ENCODE assay signal across 20 cellular contexts in genomic region chr7:48411619-48412018, GRCh38.
DNase-seq lines count a peak whose midpoint lies in the region; ATAC-seq, FAIRE-seq and TF ChIP-seq lines count a peak whose summit lies in the region.
"Had no signal": no experiment of that assay in that cellular context is flagged by ENCODE, and none has a peak within 500 bp of the region (broad histone marks: within the 10 kb centered on the region; RNA-seq: fewer than 3 reads in every experiment).

No MANE protein-coding gene starts in this region.

- no peak for TF ChIP-seq POLR2A in H54 (IDR thresholded peaks at IDR 0.05; ENCODE audit: low read depth, low read length)

- peaks cover 2% of the 10 kb centered on the region for H3K4me1 Mint-ChIP-seq in activated naive CD4-positive, alpha-beta T cell treated with anti-CD3 and anti-CD28 coated beads for 36 hours (ENCODE audit: low read depth)
- peaks cover 7% of the 10 kb centered on the region for H3K4me1 Mint-ChIP-seq in activated naive CD8-positive, alpha-beta T cell treated with anti-CD3 and anti-CD28 coated beads, Interleukin-2, amount 10 ng/mL, durations not matched to agents 7 days and 5 days

- H3K36me3 Mint-ChIP-seq in activated naive CD4-positive, alpha-beta T cell treated with anti-CD3 and anti-CD28 coated beads for 36 hours (ENCODE audit: low read depth): no peaks in the 10 kb centered on the region
- H3K36me3 Mint-ChIP-seq in activated naive CD8-positive, alpha-beta T cell treated with anti-CD3 and anti-CD28 coated beads, Interleukin-2, amount 10 ng/mL, durations not matched to agents 7 days and 5 days: no peaks in the 10 kb centered on the region
- H3K36me3 Mint-ChIP-seq: CD14-positive monocyte had no signal

- POLR2A ChIA-PET in activated naive CD8-positive, alpha-beta T cell treated with anti-CD3 and anti-CD28 coated beads, Interleukin-2, amount 10 ng/mL, durations not matched to agents 7 days and 5 days (lab: Charles Lee): no interaction called here

- intact Hi-C loops in activated naive CD4-positive, alpha-beta T cell treated with anti-CD3 and anti-CD28 coated beads for 36 hours (cut with micrococcal nuclease): no loop called here

- H3K4me3 Mint-ChIP-seq in activated naive CD4-positive, alpha-beta T cell treated with anti-CD3 and anti-CD28 coated beads for 36 hours: no peak overlapping the region
- no peak overlapping the region for H3K4me3 Mint-ChIP-seq in activated naive CD8-positive, alpha-beta T cell treated with anti-CD3 and anti-CD28 coated beads, Interleukin-2, amount 10 ng/mL, durations not matched to agents 7 days and 5 days
- H3K4me3 Mint-ChIP-seq: CD14-positive monocyte had no signal

- CTCF ChIA-PET in activated naive CD4-positive, alpha-beta T cell treated with anti-CD3 and anti-CD28 coated beads for 36 hours (lab: Charles Lee): no interaction called here

- ATAC-seq in HG03103 (IDR thresholded peaks at IDR 0.05; ENCODE audit: low read depth, unreplicated experiment) (peak; percentile 52), HG03280 (IDR thresholded peaks at IDR 0.05; ENCODE audit: unreplicated experiment) (no peak)
- ATAC-seq in activated naive CD8-positive, alpha-beta T cell treated with anti-CD3 and anti-CD28 coated beads, Interleukin-2, amount 10 ng/mL, durations not matched to agents 7 days and 5 days (ENCODE audit: low read depth): peak; percentile 45
- ATAC-seq: K562 had no signal

- FAIRE-seq in H54 (lab: Jason Lieb, UNC): no peak
- FAIRE-seq: G401.6, GM12891, K562 had no signal

- no peaks in the 10 kb centered on the region for H3K9me3 Mint-ChIP-seq in activated naive CD4-positive, alpha-beta T cell treated with anti-CD3 and anti-CD28 coated beads for 36 hours
- H3K9me3 Mint-ChIP-seq in activated naive CD8-positive, alpha-beta T cell treated with anti-CD3 and anti-CD28 coated beads, Interleukin-2, amount 10 ng/mL, durations not matched to agents 7 days and 5 days: peaks cover 1% of the 10 kb centered on the region

- peak; percentile 38 for DNase-seq in activated naive CD4-positive, alpha-beta T cell treated with anti-CD3 and anti-CD28 coated beads for 36 hours
- no peak for DNase-seq in activated naive CD4-positive, alpha-beta T cell (lab: John Stamatoyannopoulos, UW)
- no peak for DNase-seq in activated naive CD8-positive, alpha-beta T cell treated with anti-CD3 and anti-CD28 coated beads, Interleukin-2, amount 10 ng/mL, durations not matched to agents 7 days and 5 days
- no peak for DNase-seq in NCI-H146 treated with DMSO at 0.1 percent for 48 hours (lab: John Stamatoyannopoulos, UW; ENCODE audit: unreplicated experiment)
- DNase-seq in H54 (ENCODE audit: insufficient read length, low spot score): no peak
- DNase-seq in NCI-H2196 treated with DMSO at 0.1 percent for 48 hours (lab: John Stamatoyannopoulos, UW; ENCODE audit: unreplicated experiment): no peak
- DNase-seq: colonic mucosa; GM23248; head of caudate nucleus; NCI-H1694 treated with DMSO at 0.1 percent for 48 hours; NCI-H345; RPMI8226; stimulated activated CD4-positive, alpha-beta T cell treated with anti-CD3 and anti-CD28 coated beads, Interleukin-4, amount 100 ng/mL, for 4 hours; uterus had no signal

- H3K27ac Mint-ChIP-seq in activated naive CD4-positive, alpha-beta T cell treated with anti-CD3 and anti-CD28 coated beads for 36 hours: no peak overlapping the region
- no peak overlapping the region for H3K27ac Mint-ChIP-seq in activated naive CD8-positive, alpha-beta T cell treated with anti-CD3 and anti-CD28 coated beads, Interleukin-2, amount 10 ng/mL, durations not matched to agents 7 days and 5 days

- H3K27me3 Mint-ChIP-seq in activated naive CD4-positive, alpha-beta T cell treated with anti-CD3 and anti-CD28 coated beads for 36 hours (ENCODE audit: low read depth): no peaks in the 10 kb centered on the region
- H3K27me3 Mint-ChIP-seq in activated naive CD8-positive, alpha-beta T cell treated with anti-CD3 and anti-CD28 coated beads, Interleukin-2, amount 10 ng/mL, durations not matched to agents 7 days and 5 days: peaks cover 1% of the 10 kb centered on the region
